In the genomic region with DNA sequence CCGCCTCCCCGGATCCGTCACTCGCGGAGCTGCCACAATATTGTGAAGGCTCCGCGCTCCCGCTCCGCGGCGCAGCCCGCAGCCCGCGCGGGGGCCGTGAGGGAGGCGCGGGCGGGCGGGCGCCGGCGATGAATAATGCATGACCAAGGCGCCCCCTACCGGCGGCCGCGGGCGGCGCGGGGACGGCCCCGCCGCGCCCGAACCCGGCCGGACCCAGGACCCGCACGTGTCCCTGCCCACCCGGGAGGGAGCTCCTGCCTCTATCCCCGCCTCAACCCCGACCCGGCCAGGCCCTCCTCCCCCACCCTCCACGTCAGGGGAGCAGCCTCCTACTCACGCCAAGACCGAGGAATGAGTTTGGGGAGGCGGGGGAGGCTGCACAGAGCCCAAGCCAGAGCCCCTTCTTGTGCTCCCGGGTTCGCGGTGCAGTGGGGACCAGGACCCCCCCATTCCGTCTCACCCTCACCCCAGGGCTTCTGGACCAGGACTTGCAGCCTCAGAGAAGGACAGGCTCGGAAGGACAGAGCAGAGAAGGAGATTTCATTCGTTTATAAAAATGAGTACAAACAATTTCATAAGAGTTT, we compare ENCODE assay signal across 9 cellular contexts.
DNase-seq lines count a peak whose midpoint lies in the region; ATAC-seq and TF ChIP-seq lines count a peak whose summit lies in the region.
"Had no signal": no experiment of that assay in that cellular context is flagged by ENCODE, and none has a peak within 500 bp of the region (broad histone marks: within the 10 kb centered on the region; RNA-seq: fewer than 3 reads in every experiment).

No MANE protein-coding gene starts in this region.

- ATAC-seq in gastrocnemius medialis: peak; percentile 67 to 73
- no peak for ATAC-seq in HG03469 (IDR thresholded peaks at IDR 0.05; ENCODE audit: unreplicated experiment)
- ATAC-seq in HG03342 (IDR thresholded peaks at IDR 0.05; ENCODE audit: unreplicated experiment): no peak

- H3K9me3 Mint-ChIP-seq in activated naive CD8-positive, alpha-beta T cell (ENCODE audit: low read depth): no peaks in the 10 kb centered on the region
- H3K9me3 Mint-ChIP-seq: dendritic cell treated with granulocyte-macrophage colony-stimulating factor and Interleukin-4, amounts not matched to agents 40 ng/mL and 50 ng/mL, for 4 days had no signal

- H3K27me3 Mint-ChIP-seq in activated naive CD8-positive, alpha-beta T cell: peaks cover 20% of the 10 kb centered on the region

- DNase-seq in D341Med (ENCODE audit: low spot score) (peak; percentile 96), HPDE6-E6E7 (ENCODE audit: extremely low spot score) (peak; percentile 54), SK-N-MC (ENCODE audit: low read depth, low spot score) (no peak), right atrium auricular region (ENCODE audit: low spot score) (no peak), gastrocnemius medialis (peak in 1 of 2 donors; percentile 42)

- intact Hi-C loops in gastrocnemius medialis (cut with DNase I; ENCODE audit: low total_unique reads): loop anchor here (1.0 to 2.0 kb wide), 2 partner anchors 352 to 360 kb away; no protein-coding TSS in a partner anchor

- H3K4me1 Mint-ChIP-seq in activated naive CD8-positive, alpha-beta T cell (ENCODE audit: low read depth): peaks cover 18% of the 10 kb centered on the region

- H3K36me3 ChIP-seq in SK-N-MC (ENCODE audit: insufficient read depth, low read length) (no peaks in the 10 kb centered on the region), right atrium auricular region (no peaks in the 10 kb centered on the region), gastrocnemius medialis (no peaks in the 10 kb centered on the region)

- peak overlapping the region; percentile 60 for H3K4me3 Mint-ChIP-seq in activated naive CD8-positive, alpha-beta T cell

- no peak overlapping the region for H3K27ac ChIP-seq in SK-N-MC
- H3K27ac ChIP-seq in right atrium auricular region: no peak overlapping the region
- H3K27ac ChIP-seq in gastrocnemius medialis: peak overlapping the region in 1 of 4 donors; percentile 6

- H3K4me1 ChIP-seq in right atrium auricular region (peaks cover 0 to 24% of the 10 kb centered on the region in 2 donors), gastrocnemius medialis (peaks cover 27 to 35% of the 10 kb centered on the region in 2 donors)

- H3K36me3 Mint-ChIP-seq in activated naive CD8-positive, alpha-beta T cell: peaks cover 5% of the 10 kb centered on the region

- in situ Hi-C loops in gastrocnemius medialis (cut with MboI; ENCODE audit: low sequenced_read_pairs in 4 of 4): loop anchor here in 2 of 4 donors (5.0 kb wide), 1 partner anchor 360 kb away; no protein-coding TSS in a partner anchor

- H3K4me3 ChIP-seq in SK-N-MC (peak overlapping the region; percentile 77), right atrium auricular region (peak overlapping the region; percentile 43 to 60), gastrocnemius medialis (peak overlapping the region; percentile 46 to 60 (median 50))

- H3K27me3 ChIP-seq in right atrium auricular region: no peaks in the 10 kb centered on the region
- H3K27me3 ChIP-seq in gastrocnemius medialis: peaks cover 0 to 3% (median 2%) of the 10 kb centered on the region in 3 donors

- no peak overlapping the region for H3K27ac Mint-ChIP-seq in activated naive CD8-positive, alpha-beta T cell
- H3K27ac Mint-ChIP-seq: dendritic cell treated with granulocyte-macrophage colony-stimulating factor and Interleukin-4, amounts not matched to agents 40 ng/mL and 50 ng/mL, for 4 days had no signal

- H3K9ac ChIP-seq in SK-N-MC (ENCODE audit: insufficient read length): peak overlapping the region; percentile 69

- no peak for TF ChIP-seq POLR2A in gastrocnemius medialis (IDR thresholded peaks at IDR 0.05)

- TF ChIP-seq CTCF in right atrium auricular region (IDR thresholded peaks at IDR 0.05) (peak; percentile 88 to 94), gastrocnemius medialis (IDR thresholded peaks at IDR 0.05 in 4 of 5, conservative IDR thresholded peaks at IDR 0.05 in 1 of 5) (peak; percentile 30 to 98 (median 96))

- H3K9me3 ChIP-seq in SK-N-MC (ENCODE audit: low read depth, low read length): no peaks in the 10 kb centered on the region
- H3K9me3 ChIP-seq in right atrium auricular region: no peaks in the 10 kb centered on the region
- no peaks in the 10 kb centered on the region for H3K9me3 ChIP-seq in gastrocnemius medialis

Comparison
In these comparisons a context has a peak if more than half of its experiments do, and no peak if none do; other contexts are left out.
1. DNase-seq: peak in D341Med (single experiment) and HPDE6-E6E7 (single experiment); none in SK-N-MC (single experiment) and right atrium auricular region (single experiment).
2. ATAC-seq: peak in gastrocnemius medialis (2 of 2); none in HG03469 (single experiment) and HG03342 (single experiment).
3. Peak in every context shown above with its lines, with median percentiles within 50 percentile points of each other: H3K4me3 ChIP-seq.